Comparison of ENCODE assay signal across 8 cellular contexts in genomic region chr6:31971993-31972708, GRCh38. TPM values are rescaled to one million over a fixed set of nuclear protein-coding genes. Genes with fewer than 3 reads are reported as not detected.
A peak's percentile ranks its signal among the peaks of the same experiment; 100 is the strongest.
DNase-seq lines count a peak whose midpoint lies in the region; ATAC-seq and TF ChIP-seq lines count a peak whose summit lies in the region.

TSS of gene DXO (minus strand) at chr6:31972138. CDS start at chr6:31971675, 463 bp downstream.

- no peaks in the 10 kb centered on the region for H3K9me3 Mint-ChIP-seq in activated naive CD4-positive, alpha-beta T cell treated with anti-CD3 and anti-CD28 coated beads, Interleukin-2, amount 50 U/mL, for 24 hours

- peak; percentile 98 for DNase-seq in GM04504 (ENCODE audit: low read depth)
- peak; percentile 91 for DNase-seq in NCI-H1048 (lab: John Stamatoyannopoulos, UW)
- peak; percentile 98 for DNase-seq in SK-N-SH
- DNase-seq in globus pallidus (ENCODE audit: low spot score), result peak; percentile 96
- peak; percentile 94 for DNase-seq in occipital lobe (lab: John Stamatoyannopoulos, UW)

- no peak for TF ChIP-seq RAD21 in SK-N-SH (IDR thresholded peaks at IDR 0.05; ENCODE audit: low read length)

- peaks cover 10% of the 10 kb centered on the region for H3F3A ChIP-seq in SK-N-SH (replicated peaks; ENCODE audit: insufficient read depth)

- H2AFZ ChIP-seq in SK-N-SH (ENCODE audit: low read depth), result peak within 1 kb of the TSS; percentile 82

- H3K36me3 Mint-ChIP-seq in activated naive CD4-positive, alpha-beta T cell treated with anti-CD3 and anti-CD28 coated beads, Interleukin-2, amount 50 U/mL, for 24 hours, result peaks cover 9% of the 10 kb centered on the region

- H3K27ac ChIP-seq in SK-N-SH (ENCODE audit: low read depth in 2 of 2, low read length in 1 of 2) (peak within 1 kb of the TSS; percentile 95 to 97), temporal lobe (ENCODE audit: low read depth, low read length) (peak within 1 kb of the TSS; percentile 84)

- peaks cover 47% of the 10 kb centered on the region for H3K4me1 Mint-ChIP-seq in activated naive CD4-positive, alpha-beta T cell treated with anti-CD3 and anti-CD28 coated beads, Interleukin-2, amount 50 U/mL, for 24 hours

- H3K4me3 ChIP-seq in SK-N-SH (ENCODE audit: low read depth in 2 of 2, low read length in 1 of 2), result peak within 1 kb of the TSS; percentile 91 to 94

- peaks cover 47% of the 10 kb centered on the region for H3K79me2 ChIP-seq in SK-N-SH (ENCODE audit: insufficient read depth)

- H3K27me3 ChIP-seq in SK-N-SH (ENCODE audit: insufficient read depth), result no peaks in the 10 kb centered on the region

- peak within 1 kb of the TSS; percentile 99 for H3K4me2 ChIP-seq in SK-N-SH

- H3K9ac ChIP-seq in SK-N-SH, result peak within 1 kb of the TSS; percentile 95

- H3K4me3 Mint-ChIP-seq in activated naive CD4-positive, alpha-beta T cell treated with anti-CD3 and anti-CD28 coated beads, Interleukin-2, amount 50 U/mL, for 24 hours, result peak within 1 kb of the TSS; percentile 84

- H3K9me2 ChIP-seq in SK-N-SH, result no peaks in the 10 kb centered on the region

- H4K20me1 ChIP-seq in SK-N-SH (ENCODE audit: insufficient read depth), result no peaks in the 10 kb centered on the region

- CTCF ChIA-PET in SK-N-SH (lab: Yijun Ruan, JAX), result interaction anchor here (0.7 to 5.2 kb wide), 4 partner anchors 13 to 426 kb away, joined by 3 to 19 read pairs (median 8); partner anchors contain the start of genes ATP6V1G2, NELFE and SKIC2

- no peaks in the 10 kb centered on the region for H3K9me3 ChIP-seq in SK-N-SH

- WGBS in SK-N-SH (ENCODE audit: low lambda C conversion rate), result 0% methylated on average over 17 of the region's 62 CpGs

- no peak for TF ChIP-seq EP300 in SK-N-SH (IDR thresholded peaks at IDR 0.05; ENCODE audit: borderline replicate concordance in 1 of 2, low read depth in 1 of 2, low read length in 1 of 2)

- no peak for TF ChIP-seq CTCF in SK-N-SH (IDR thresholded peaks at IDR 0.05)

- H3K27me3 Mint-ChIP-seq in activated naive CD4-positive, alpha-beta T cell treated with anti-CD3 and anti-CD28 coated beads, Interleukin-2, amount 50 U/mL, for 24 hours, result no peaks in the 10 kb centered on the region

- H3K27ac Mint-ChIP-seq in activated naive CD4-positive, alpha-beta T cell treated with anti-CD3 and anti-CD28 coated beads, Interleukin-2, amount 50 U/mL, for 24 hours, result peak within 1 kb of the TSS; percentile 99

- POLR2A ChIA-PET in SK-N-SH (lab: Yijun Ruan, JAX), result interaction anchor here (0.6 to 2.4 kb wide), 8 partner anchors 10 to 1000 kb away, joined by 3 to 14 read pairs (median 4); partner anchors contain the start of genes NELFE, SKIC2 and ZBTB12

- H3K36me3 ChIP-seq in SK-N-SH (replicated peaks in 1 of 2; ENCODE audit: control insufficient read depth in 1 of 2, insufficient read depth in 2 of 2, low read length in 1 of 2), result peaks cover 11 to 32% of the 10 kb centered on the region in 2 experiments

- peaks cover 5 to 26% of the 10 kb centered on the region in 2 experiments; a peak in 3 of 4 replicates for H3K4me1 ChIP-seq in SK-N-SH (ENCODE audit: control insufficient read depth in 1 of 2, insufficient read depth in 2 of 2, low read depth in 1 of 2, low read length in 1 of 2)

- peak; percentile 84 for ATAC-seq in HG02571 (IDR thresholded peaks at IDR 0.05; ENCODE audit: unreplicated experiment)

TF ChIP-seq in SK-N-SH, 30 proteins besides CTCF, POLR2A, EP300 and RAD21 (continues in another document):
- TF ChIP-seq NFIC (IDR thresholded peaks at IDR 0.05; ENCODE audit: borderline replicate concordance) (no peak), CHD2 (IDR thresholded peaks at IDR 0.05; ENCODE audit: low read length, partially characterized antibody) (peak; percentile 34), FOXJ3 (CRISPR knock-in tag; IDR thresholded peaks at IDR 0.05) (peak; percentile 60; the same call in 1 of the 2 replicates), POLR2AphosphoS5 (IDR thresholded peaks at IDR 0.05; ENCODE audit: low read depth, low read length) (peak; percentile 64), SMC3 (IDR thresholded peaks at IDR 0.05; ENCODE audit: low read depth, low read length) (no peak), EZH2phosphoT487 (IDR thresholded peaks at IDR 0.05; ENCODE audit: borderline replicate concordance, low read depth) (no peak), TEAD4 (IDR thresholded peaks at IDR 0.05; ENCODE audit: borderline replicate concordance, insufficient read depth) (0 out of 2 replicates have a peak, but pooled peaks have one; percentile 8), SIN3A (IDR thresholded peaks at IDR 0.05; ENCODE audit: borderline replicate concordance, low read depth, low read length) (peak; percentile 48; the same call in 1 of the 2 replicates), MEF2A (IDR thresholded peaks at IDR 0.05; ENCODE audit: borderline replicate concordance, low read depth) (no peak), GABPA (IDR thresholded peaks at IDR 0.05; ENCODE audit: low read depth) (peak; percentile 86), MXI1 (IDR thresholded peaks at IDR 0.05; ENCODE audit: low read depth, low read length) (peak; percentile 71), IRF3 (IDR thresholded peaks at IDR 0.05; ENCODE audit: low read depth, low read length) (no peak), TAF1 (IDR thresholded peaks at IDR 0.05; ENCODE audit: borderline replicate concordance, low read depth, low read length) (0 out of 2 replicates have a peak, but pooled peaks have one; percentile 23), TCF12 (IDR thresholded peaks at IDR 0.05) (peak; percentile 15; the same call in 1 of the 2 replicates), JUND (IDR thresholded peaks at IDR 0.05) (0 out of 2 replicates have a peak, but pooled peaks have one; percentile 27), ELF1 (IDR thresholded peaks at IDR 0.05) (peak; percentile 95), ZBTB33 (IDR thresholded peaks at IDR 0.05; ENCODE audit: borderline replicate concordance, low read depth) (no peak), GATA2 (CRISPR knock-in tag; IDR thresholded peaks at IDR 0.05) (no peak), PBX3 (IDR thresholded peaks at IDR 0.05) (peak; percentile 67; the same call in 1 of the 2 replicates), YY1 (IDR thresholded peaks at IDR 0.05; ENCODE audit: low read depth) (no peak), RFX5 (IDR thresholded peaks at IDR 0.05; ENCODE audit: low read length) (peak; percentile 47)

RNA-seq across cellular contexts. Expression of gene DXO, which starts in this region (rescaled TPM):
- 25.3 and 27.1 TPM in 2 replicates for polyA plus RNA-seq in SK-N-SH (2012; rRNA removed)
- polyA plus RNA-seq in SK-N-SH (2012; cell fraction: cytosol; rRNA removed), result 9.6 and 13.3 TPM in 2 replicates
- polyA plus RNA-seq in SK-N-SH (2012; cell fraction: nucleus; rRNA removed), result 106 and 119 TPM in 2 replicates
- total RNA-seq in occipital lobe (6.9 TPM), temporal lobe (7.1 TPM)

Comparison
In these comparisons a context has a peak if more than half of its experiments do, and no peak if none do; other contexts are left out.
1. Peak in every context shown above with its lines: DNase-seq, ATAC-seq, H3K4me3 ChIP-seq and H3K27ac ChIP-seq.